In the genomic region with DNA sequence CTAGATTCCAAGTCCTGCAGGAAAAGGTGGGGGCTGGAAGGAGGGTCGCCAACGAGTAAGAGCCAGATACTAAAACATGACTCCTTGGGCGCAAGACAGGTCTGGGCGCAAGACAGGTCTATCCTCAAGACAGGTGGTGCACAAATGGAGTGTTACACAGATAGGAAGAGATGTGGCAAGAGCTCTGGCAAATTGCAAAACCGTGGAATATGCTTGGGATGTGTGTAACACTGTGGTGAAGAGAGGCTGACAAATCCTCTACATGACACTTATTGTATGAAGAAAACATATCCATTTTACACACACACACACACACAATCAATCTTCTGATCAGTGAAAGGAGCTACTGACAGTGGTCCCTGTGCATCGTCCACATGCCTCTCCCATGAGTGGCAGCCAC, we compare ENCODE assay signal across 1 cellular context.
TF ChIP-seq lines count a peak whose summit lies in the region.

No MANE protein-coding gene starts in this region.

TF ChIP-seq in H1, 55 proteins besides CTCF, POLR2A, EP300 and RAD21:
- TF ChIP-seq TEAD4 (IDR thresholded peaks at IDR 0.05; ENCODE audit: low read depth, low read length) (no peak), SP4 (IDR thresholded peaks at IDR 0.05; ENCODE audit: low read length) (no peak), JUN (IDR thresholded peaks at IDR 0.05; ENCODE audit: low read depth, low read length) (no peak), SP1 (IDR thresholded peaks at IDR 0.05; ENCODE audit: low read depth, low read length) (no peak), KDM5A (IDR thresholded peaks at IDR 0.05; ENCODE audit: low read length) (no peak), EZH2 (IDR thresholded peaks at IDR 0.05; ENCODE audit: low read depth, low read length, severe bottlenecking) (no peak), HDAC2 (IDR thresholded peaks at IDR 0.05; ENCODE audit: borderline replicate concordance in 1 of 2, low read depth in 2 of 2, low read length in 2 of 2) (no peak), SIRT6 (IDR thresholded peaks at IDR 0.05; ENCODE audit: low read length) (no peak), RXRA (IDR thresholded peaks at IDR 0.05; ENCODE audit: insufficient read depth, low read depth, low read length) (no peak), HDAC6 (IDR thresholded peaks at IDR 0.05; ENCODE audit: low read depth, low read length) (no peak), POLR2AphosphoS5 (IDR thresholded peaks at IDR 0.05; ENCODE audit: low read depth, low read length) (no peak), POU5F1 (IDR thresholded peaks at IDR 0.05; ENCODE audit: low read depth, low read length) (no peak), YY1 (IDR thresholded peaks at IDR 0.05; ENCODE audit: low read depth, low read length) (no peak), MAFK (IDR thresholded peaks at IDR 0.05; ENCODE audit: low read depth, low read length) (no peak), CBX8 (IDR thresholded peaks at IDR 0.05; ENCODE audit: borderline replicate concordance, low read depth, low read length) (no peak), ASH2L (IDR thresholded peaks at IDR 0.05; ENCODE audit: low read length) (no peak)
- TF ChIP-seq, protein P1, sequence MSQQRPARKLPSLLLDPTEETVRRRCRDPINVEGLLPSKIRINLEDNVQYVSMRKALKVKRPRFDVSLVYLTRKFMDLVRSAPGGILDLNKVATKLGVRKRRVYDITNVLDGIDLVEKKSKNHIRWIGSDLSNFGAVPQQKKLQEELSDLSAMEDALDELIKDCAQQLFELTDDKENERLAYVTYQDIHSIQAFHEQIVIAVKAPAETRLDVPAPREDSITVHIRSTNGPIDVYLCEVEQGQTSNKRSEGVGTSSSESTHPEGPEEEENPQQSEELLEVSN (IDR thresholded peaks at IDR 0.05) = no peak
- TF ChIP-seq, protein P2, sequence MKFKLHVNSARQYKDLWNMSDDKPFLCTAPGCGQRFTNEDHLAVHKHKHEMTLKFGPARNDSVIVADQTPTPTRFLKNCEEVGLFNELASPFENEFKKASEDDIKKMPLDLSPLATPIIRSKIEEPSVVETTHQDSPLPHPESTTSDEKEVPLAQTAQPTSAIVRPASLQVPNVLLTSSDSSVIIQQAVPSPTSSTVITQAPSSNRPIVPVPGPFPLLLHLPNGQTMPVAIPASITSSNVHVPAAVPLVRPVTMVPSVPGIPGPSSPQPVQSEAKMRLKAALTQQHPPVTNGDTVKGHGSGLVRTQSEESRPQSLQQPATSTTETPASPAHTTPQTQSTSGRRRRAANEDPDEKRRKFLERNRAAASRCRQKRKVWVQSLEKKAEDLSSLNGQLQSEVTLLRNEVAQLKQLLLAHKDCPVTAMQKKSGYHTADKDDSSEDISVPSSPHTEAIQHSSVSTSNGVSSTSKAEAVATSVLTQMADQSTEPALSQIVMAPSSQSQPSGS (IDR thresholded peaks at IDR 0.05; ENCODE audit: low read length) = no peak
